In the genomic region with DNA sequence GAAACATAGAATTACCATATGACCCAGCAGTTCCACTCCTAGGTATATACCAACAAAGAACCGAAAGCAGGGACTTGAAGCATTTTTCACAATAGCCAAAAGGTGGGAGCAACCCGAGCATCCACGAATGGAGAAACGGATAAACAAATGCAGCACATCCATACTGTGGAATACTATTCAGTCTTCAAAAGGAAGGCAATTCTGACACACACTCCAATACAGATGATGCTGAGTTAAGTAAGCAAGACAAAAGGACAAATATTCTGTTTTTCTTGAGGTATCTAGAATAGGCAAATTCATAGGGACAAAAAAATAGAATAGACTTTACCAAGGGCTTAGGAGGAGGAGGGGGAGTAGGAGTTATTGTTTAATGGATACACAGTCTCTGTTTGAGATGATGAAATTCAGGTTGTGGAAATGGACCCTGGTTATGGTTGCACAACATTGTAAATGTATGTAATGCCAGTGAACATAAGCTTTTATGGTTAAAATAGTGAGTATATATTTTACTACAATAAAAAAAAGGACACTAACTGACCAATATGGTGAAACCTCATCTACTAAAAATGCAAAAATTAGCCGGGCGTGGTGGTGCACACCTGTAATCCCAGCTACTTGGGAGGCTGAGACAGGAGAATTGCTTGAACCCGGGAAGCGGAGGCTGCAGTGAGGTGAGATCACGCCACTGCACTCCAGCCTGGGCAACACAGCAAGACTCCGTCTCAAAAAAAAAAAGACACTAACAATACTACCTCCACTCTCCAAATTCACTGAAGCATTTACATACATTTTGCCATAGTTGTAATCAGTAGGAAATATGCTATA, we compare ENCODE assay signal across 1 cellular context.
TF ChIP-seq lines count a peak whose summit lies in the region.

No MANE protein-coding gene starts in this region.

TF ChIP-seq in HepG2, 621 proteins besides CTCF, POLR2A, EP300 and RAD21 (continued from another document and continues in another):
- TF ChIP-seq ZNF737 (CRISPR knock-in tag; IDR thresholded peaks at IDR 0.05; ENCODE audit: borderline replicate concordance) (no peak), TMF1 (CRISPR knock-in tag; IDR thresholded peaks at IDR 0.05; ENCODE audit: low read depth) (no peak), ISL2 (CRISPR knock-in tag; IDR thresholded peaks at IDR 0.05) (0 out of 2 replicates have a peak, but pooled peaks have one; percentile 25), BHLHE40 (IDR thresholded peaks at IDR 0.05; ENCODE audit: low read length) (no peak), ZNF724P (CRISPR knock-in tag; IDR thresholded peaks at IDR 0.05; ENCODE audit: borderline replicate concordance) (no peak), CHD4 (IDR thresholded peaks at IDR 0.05; ENCODE audit: borderline replicate concordance, low read length) (peak; percentile 27; the same call in 1 of the 2 replicates), RXRB (CRISPR knock-in tag; IDR thresholded peaks at IDR 0.05; ENCODE audit: borderline replicate concordance) (0 out of 2 replicates have a peak, but pooled peaks have one; percentile 15), RFXANK (CRISPR knock-in tag; IDR thresholded peaks at IDR 0.05) (no peak), MIER3 (CRISPR knock-in tag; IDR thresholded peaks at IDR 0.05; ENCODE audit: borderline replicate concordance) (no peak), WIZ (CRISPR knock-in tag; IDR thresholded peaks at IDR 0.05) (no peak), SIX1 (CRISPR knock-in tag; IDR thresholded peaks at IDR 0.05; ENCODE audit: borderline replicate concordance) (0 out of 2 replicates have a peak, but pooled peaks have one; percentile 30), ZNF138 (CRISPR knock-in tag; IDR thresholded peaks at IDR 0.05; ENCODE audit: low read depth) (no peak), HES4 (CRISPR knock-in tag; IDR thresholded peaks at IDR 0.05; ENCODE audit: borderline replicate concordance) (no peak), ZNF354B (CRISPR knock-in tag; IDR thresholded peaks at IDR 0.05) (no peak), REPIN1 (CRISPR knock-in tag; IDR thresholded peaks at IDR 0.05; ENCODE audit: borderline replicate concordance, low read depth) (0 out of 2 replicates have a peak, but pooled peaks have one; percentile 35), SRF (IDR thresholded peaks at IDR 0.05; ENCODE audit: low read depth, low read length) (no peak), ZNF441 (CRISPR knock-in tag; IDR thresholded peaks at IDR 0.05; ENCODE audit: borderline replicate concordance) (no peak), TBX2 (CRISPR knock-in tag; IDR thresholded peaks at IDR 0.05; ENCODE audit: borderline replicate concordance) (no peak), ERF (CRISPR knock-in tag; IDR thresholded peaks at IDR 0.05) (0 out of 2 replicates have a peak, but pooled peaks have one; percentile 46), RFX1 (IDR thresholded peaks at IDR 0.05) (no peak), HMG20B (CRISPR knock-in tag; conservative IDR thresholded peaks at IDR 0.05) (no peak), ZNF263 (CRISPR knock-in tag; IDR thresholded peaks at IDR 0.05) (no peak), FOXP1 (IDR thresholded peaks at IDR 0.05) (no peak), FOXP1 (CRISPR knock-in tag; IDR thresholded peaks at IDR 0.05) (peak; percentile 68; the same call in 1 of the 2 replicates), HHEX (CRISPR knock-in tag; IDR thresholded peaks at IDR 0.05) (no peak), NRL (CRISPR knock-in tag; IDR thresholded peaks at IDR 0.05; ENCODE audit: borderline replicate concordance) (no peak), FOXA1 (IDR thresholded peaks at IDR 0.05) (no peak), FOXA1 (CRISPR knock-in tag; IDR thresholded peaks at IDR 0.05) (peak; percentile 40; the same call in 1 of the 2 replicates), HNRNPLL (IDR thresholded peaks at IDR 0.05; ENCODE audit: low read depth, low read length, poor library complexity, severe bottlenecking) (no peak), SETDB1 (CRISPR knock-in tag; IDR thresholded peaks at IDR 0.05; ENCODE audit: borderline replicate concordance) (no peak), MEF2D (CRISPR knock-in tag; IDR thresholded peaks at IDR 0.05) (no peak), NFIB (CRISPR knock-in tag; IDR thresholded peaks at IDR 0.05; ENCODE audit: borderline replicate concordance) (no peak), ZBTB38 (CRISPR knock-in tag; IDR thresholded peaks at IDR 0.05) (no peak), NCOA2 (CRISPR knock-in tag; IDR thresholded peaks at IDR 0.05) (0 out of 2 replicates have a peak, but pooled peaks have one; percentile 45), MIER2 (CRISPR knock-in tag; IDR thresholded peaks at IDR 0.05) (no peak), ZNF816 (CRISPR knock-in tag; IDR thresholded peaks at IDR 0.05; ENCODE audit: borderline replicate concordance) (0 out of 2 replicates have a peak, but pooled peaks have one; percentile 32), CREB1 (IDR thresholded peaks at IDR 0.05) (no peak), CREB1 (CRISPR knock-in tag; IDR thresholded peaks at IDR 0.05) (no peak), ZNF644 (CRISPR knock-in tag; IDR thresholded peaks at IDR 0.05; ENCODE audit: low read depth) (no peak)
- TF ChIP-seq, protein P1, sequence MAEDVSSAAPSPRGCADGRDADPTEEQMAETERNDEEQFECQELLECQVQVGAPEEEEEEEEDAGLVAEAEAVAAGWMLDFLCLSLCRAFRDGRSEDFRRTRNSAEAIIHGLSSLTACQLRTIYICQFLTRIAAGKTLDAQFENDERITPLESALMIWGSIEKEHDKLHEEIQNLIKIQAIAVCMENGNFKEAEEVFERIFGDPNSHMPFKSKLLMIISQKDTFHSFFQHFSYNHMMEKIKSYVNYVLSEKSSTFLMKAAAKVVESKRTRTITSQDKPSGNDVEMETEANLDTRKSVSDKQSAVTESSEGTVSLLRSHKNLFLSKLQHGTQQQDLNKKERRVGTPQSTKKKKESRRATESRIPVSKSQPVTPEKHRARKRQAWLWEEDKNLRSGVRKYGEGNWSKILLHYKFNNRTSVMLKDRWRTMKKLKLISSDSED (CRISPR knock-in tag; IDR thresholded peaks at IDR 0.05): no peak
- TF ChIP-seq, protein P2, sequence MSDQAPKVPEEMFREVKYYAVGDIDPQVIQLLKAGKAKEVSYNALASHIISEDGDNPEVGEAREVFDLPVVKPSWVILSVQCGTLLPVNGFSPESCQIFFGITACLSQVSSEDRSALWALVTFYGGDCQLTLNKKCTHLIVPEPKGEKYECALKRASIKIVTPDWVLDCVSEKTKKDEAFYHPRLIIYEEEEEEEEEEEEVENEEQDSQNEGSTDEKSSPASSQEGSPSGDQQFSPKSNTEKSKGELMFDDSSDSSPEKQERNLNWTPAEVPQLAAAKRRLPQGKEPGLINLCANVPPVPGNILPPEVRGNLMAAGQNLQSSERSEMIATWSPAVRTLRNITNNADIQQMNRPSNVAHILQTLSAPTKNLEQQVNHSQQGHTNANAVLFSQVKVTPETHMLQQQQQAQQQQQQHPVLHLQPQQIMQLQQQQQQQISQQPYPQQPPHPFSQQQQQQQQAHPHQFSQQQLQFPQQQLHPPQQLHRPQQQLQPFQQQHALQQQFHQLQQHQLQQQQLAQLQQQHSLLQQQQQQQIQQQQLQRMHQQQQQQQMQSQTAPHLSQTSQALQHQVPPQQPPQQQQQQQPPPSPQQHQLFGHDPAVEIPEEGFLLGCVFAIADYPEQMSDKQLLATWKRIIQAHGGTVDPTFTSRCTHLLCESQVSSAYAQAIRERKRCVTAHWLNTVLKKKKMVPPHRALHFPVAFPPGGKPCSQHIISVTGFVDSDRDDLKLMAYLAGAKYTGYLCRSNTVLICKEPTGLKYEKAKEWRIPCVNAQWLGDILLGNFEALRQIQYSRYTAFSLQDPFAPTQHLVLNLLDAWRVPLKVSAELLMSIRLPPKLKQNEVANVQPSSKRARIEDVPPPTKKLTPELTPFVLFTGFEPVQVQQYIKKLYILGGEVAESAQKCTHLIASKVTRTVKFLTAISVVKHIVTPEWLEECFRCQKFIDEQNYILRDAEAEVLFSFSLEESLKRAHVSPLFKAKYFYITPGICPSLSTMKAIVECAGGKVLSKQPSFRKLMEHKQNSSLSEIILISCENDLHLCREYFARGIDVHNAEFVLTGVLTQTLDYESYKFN (CRISPR knock-in tag; conservative IDR thresholded peaks at IDR 0.05): peak; percentile 57
- TF ChIP-seq, protein P3, sequence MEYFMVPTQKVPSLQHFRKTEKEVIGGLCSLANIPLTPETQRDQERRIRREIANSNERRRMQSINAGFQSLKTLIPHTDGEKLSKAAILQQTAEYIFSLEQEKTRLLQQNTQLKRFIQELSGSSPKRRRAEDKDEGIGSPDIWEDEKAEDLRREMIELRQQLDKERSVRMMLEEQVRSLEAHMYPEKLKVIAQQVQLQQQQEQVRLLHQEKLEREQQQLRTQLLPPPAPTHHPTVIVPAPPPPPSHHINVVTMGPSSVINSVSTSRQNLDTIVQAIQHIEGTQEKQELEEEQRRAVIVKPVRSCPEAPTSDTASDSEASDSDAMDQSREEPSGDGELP (IDR thresholded peaks at IDR 0.05; ENCODE audit: borderline replicate concordance, low read depth): no peak
- TF ChIP-seq, protein P4, sequence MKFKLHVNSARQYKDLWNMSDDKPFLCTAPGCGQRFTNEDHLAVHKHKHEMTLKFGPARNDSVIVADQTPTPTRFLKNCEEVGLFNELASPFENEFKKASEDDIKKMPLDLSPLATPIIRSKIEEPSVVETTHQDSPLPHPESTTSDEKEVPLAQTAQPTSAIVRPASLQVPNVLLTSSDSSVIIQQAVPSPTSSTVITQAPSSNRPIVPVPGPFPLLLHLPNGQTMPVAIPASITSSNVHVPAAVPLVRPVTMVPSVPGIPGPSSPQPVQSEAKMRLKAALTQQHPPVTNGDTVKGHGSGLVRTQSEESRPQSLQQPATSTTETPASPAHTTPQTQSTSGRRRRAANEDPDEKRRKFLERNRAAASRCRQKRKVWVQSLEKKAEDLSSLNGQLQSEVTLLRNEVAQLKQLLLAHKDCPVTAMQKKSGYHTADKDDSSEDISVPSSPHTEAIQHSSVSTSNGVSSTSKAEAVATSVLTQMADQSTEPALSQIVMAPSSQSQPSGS (CRISPR knock-in tag; IDR thresholded peaks at IDR 0.05): peak; percentile 55; the same call in 1 of the 2 replicates
- TF ChIP-seq, protein P5, sequence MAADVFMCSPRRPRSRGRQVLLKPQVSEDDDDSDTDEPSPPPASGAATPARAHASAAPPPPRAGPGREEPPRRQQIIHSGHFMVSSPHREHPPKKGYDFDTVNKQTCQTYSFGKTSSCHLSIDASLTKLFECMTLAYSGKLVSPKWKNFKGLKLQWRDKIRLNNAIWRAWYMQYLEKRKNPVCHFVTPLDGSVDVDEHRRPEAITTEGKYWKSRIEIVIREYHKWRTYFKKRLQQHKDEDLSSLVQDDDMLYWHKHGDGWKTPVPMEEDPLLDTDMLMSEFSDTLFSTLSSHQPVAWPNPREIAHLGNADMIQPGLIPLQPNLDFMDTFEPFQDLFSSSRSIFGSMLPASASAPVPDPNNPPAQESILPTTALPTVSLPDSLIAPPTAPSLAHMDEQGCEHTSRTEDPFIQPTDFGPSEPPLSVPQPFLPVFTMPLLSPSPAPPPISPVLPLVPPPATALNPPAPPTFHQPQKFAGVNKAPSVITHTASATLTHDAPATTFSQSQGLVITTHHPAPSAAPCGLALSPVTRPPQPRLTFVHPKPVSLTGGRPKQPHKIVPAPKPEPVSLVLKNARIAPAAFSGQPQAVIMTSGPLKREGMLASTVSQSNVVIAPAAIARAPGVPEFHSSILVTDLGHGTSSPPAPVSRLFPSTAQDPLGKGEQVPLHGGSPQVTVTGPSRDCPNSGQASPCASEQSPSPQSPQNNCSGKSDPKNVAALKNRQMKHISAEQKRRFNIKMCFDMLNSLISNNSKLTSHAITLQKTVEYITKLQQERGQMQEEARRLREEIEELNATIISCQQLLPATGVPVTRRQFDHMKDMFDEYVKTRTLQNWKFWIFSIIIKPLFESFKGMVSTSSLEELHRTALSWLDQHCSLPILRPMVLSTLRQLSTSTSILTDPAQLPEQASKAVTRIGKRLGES (CRISPR knock-in tag; IDR thresholded peaks at IDR 0.05; ENCODE audit: borderline replicate concordance): no peak
- TF ChIP-seq, protein P6, sequence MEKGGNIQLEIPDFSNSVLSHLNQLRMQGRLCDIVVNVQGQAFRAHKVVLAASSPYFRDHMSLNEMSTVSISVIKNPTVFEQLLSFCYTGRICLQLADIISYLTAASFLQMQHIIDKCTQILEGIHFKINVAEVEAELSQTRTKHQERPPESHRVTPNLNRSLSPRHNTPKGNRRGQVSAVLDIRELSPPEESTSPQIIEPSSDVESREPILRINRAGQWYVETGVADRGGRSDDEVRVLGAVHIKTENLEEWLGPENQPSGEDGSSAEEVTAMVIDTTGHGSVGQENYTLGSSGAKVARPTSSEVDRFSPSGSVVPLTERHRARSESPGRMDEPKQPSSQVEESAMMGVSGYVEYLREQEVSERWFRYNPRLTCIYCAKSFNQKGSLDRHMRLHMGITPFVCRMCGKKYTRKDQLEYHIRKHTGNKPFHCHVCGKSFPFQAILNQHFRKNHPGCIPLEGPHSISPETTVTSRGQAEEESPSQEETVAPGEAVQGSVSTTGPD (CRISPR knock-in tag; IDR thresholded peaks at IDR 0.05): peak; percentile 20; the same call in 1 of the 2 replicates
- TF ChIP-seq, protein P7, sequence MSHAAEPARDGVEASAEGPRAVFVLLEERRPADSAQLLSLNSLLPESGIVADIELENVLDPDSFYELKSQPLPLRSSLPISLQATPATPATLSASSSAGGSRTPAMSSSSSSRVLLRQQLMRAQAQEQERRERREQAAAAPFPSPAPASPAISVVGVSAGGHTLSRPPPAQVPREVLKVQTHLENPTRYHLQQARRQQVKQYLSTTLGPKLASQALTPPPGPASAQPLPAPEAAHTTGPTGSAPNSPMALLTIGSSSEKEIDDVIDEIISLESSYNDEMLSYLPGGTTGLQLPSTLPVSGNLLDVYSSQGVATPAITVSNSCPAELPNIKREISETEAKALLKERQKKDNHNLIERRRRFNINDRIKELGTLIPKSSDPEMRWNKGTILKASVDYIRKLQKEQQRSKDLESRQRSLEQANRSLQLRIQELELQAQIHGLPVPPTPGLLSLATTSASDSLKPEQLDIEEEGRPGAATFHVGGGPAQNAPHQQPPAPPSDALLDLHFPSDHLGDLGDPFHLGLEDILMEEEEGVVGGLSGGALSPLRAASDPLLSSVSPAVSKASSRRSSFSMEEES (CRISPR knock-in tag; IDR thresholded peaks at IDR 0.05): 0 out of 2 replicates have a peak, but pooled peaks have one; percentile 25
- TF ChIP-seq, protein P8, sequence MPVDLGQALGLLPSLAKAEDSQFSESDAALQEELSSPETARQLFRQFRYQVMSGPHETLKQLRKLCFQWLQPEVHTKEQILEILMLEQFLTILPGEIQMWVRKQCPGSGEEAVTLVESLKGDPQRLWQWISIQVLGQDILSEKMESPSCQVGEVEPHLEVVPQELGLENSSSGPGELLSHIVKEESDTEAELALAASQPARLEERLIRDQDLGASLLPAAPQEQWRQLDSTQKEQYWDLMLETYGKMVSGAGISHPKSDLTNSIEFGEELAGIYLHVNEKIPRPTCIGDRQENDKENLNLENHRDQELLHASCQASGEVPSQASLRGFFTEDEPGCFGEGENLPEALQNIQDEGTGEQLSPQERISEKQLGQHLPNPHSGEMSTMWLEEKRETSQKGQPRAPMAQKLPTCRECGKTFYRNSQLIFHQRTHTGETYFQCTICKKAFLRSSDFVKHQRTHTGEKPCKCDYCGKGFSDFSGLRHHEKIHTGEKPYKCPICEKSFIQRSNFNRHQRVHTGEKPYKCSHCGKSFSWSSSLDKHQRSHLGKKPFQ (CRISPR knock-in tag; IDR thresholded peaks at IDR 0.05; ENCODE audit: insufficient replicate concordance): no peak
- TF ChIP-seq, protein P9, sequence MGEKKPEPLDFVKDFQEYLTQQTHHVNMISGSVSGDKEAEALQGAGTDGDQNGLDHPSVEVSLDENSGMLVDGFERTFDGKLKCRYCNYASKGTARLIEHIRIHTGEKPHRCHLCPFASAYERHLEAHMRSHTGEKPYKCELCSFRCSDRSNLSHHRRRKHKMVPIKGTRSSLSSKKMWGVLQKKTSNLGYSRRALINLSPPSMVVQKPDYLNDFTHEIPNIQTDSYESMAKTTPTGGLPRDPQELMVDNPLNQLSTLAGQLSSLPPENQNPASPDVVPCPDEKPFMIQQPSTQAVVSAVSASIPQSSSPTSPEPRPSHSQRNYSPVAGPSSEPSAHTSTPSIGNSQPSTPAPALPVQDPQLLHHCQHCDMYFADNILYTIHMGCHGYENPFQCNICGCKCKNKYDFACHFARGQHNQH (CRISPR knock-in tag; IDR thresholded peaks at IDR 0.05): no peak
